ENCODE assay signal across 8 cellular contexts in genomic region chr16:27269300-27270150, GRCh38. TPM values are rescaled to one million over a fixed set of nuclear protein-coding genes. Genes with fewer than 3 reads are reported as not detected.
A peak's percentile ranks its signal among the peaks of the same experiment; 100 is the strongest.
DNase-seq lines count a peak whose midpoint lies in the region; ATAC-seq and TF ChIP-seq lines count a peak whose summit lies in the region.

No MANE protein-coding gene starts in this region.

- TF ChIP-seq POLR2A in uterus (IDR thresholded peaks at IDR 0.05), result no peak

- peaks cover 0 to 3% (median 0%) of the 10 kb centered on the region in 9 donors for H3K36me3 ChIP-seq in heart right ventricle
- no peaks in the 10 kb centered on the region for H3K36me3 ChIP-seq in uterus

- TF ChIP-seq CTCF in heart right ventricle (IDR thresholded peaks at IDR 0.05) (no peak), astrocyte of the spinal cord (IDR thresholded peaks at IDR 0.05; ENCODE audit: low read depth, low read length) (no peak), uterus (IDR thresholded peaks at IDR 0.05) (no peak)

- ATAC-seq in heart right ventricle (peak in 1 of 8 donors; percentile 3), right cardiac atrium (no peak)

- WGBS in heart right ventricle, 2 donors, result 84 to 86% methylated on average over 9 of the region's 9 CpGs
- 87% methylated on average over 9 of the region's 9 CpGs for WGBS in right cardiac atrium

- H3K27me3 ChIP-seq in heart right ventricle (no peaks in the 10 kb centered on the region), right cardiac atrium (ENCODE audit: control insufficient read depth, insufficient read depth) (no peaks in the 10 kb centered on the region), mononuclear cell (ENCODE audit: insufficient read depth, low read length) (no peaks in the 10 kb centered on the region), uterus (no peaks in the 10 kb centered on the region)

- intact Hi-C loops in heart right ventricle (cut with DNase I), result no loop called here
- intact Hi-C loops in right cardiac atrium (cut with DNase I), result loop anchor here in 1 of 4 donors (5.0 kb wide), 1 partner anchor 37 kb away; no protein-coding TSS in a partner anchor
- intact Hi-C loops in uterus (cut with DNase I; ENCODE audit: low total_unique reads), result no loop called here

- H3K9me3 ChIP-seq in heart right ventricle, result no peaks in the 10 kb centered on the region
- no peaks in the 10 kb centered on the region for H3K9me3 ChIP-seq in right cardiac atrium (ENCODE audit: control insufficient read depth, low read length)
- no peaks in the 10 kb centered on the region for H3K9me3 ChIP-seq in mononuclear cell (ENCODE audit: low read depth, low read length)
- no peaks in the 10 kb centered on the region for H3K9me3 ChIP-seq in uterus

- H3K27ac ChIP-seq in heart right ventricle (peak overlapping the region in 6 of 10 donors; percentile 68 to 95 (median 86)), right cardiac atrium (ENCODE audit: low read length) (no peak overlapping the region), uterus (peak overlapping the region in 1 of 2 donors; percentile 92)

- in situ Hi-C loops in astrocyte of the spinal cord (cut with HindIII; ENCODE audit: low sequenced_read_pairs), result no loop called here

- H3K4me3 ChIP-seq in heart right ventricle (peak overlapping the region in 9 of 10 donors; percentile 69 to 95 (median 75)), right cardiac atrium (ENCODE audit: low read length) (no peak overlapping the region), astrocyte of the spinal cord (ENCODE audit: low read depth, low read length) (peak overlapping the region; percentile 86), mononuclear cell (ENCODE audit: low read length) (peak overlapping the region; percentile 91), uterus (peak overlapping the region; percentile 69 to 96)

- H3K4me1 ChIP-seq in heart right ventricle (peaks cover 0 to 26% (median 9%) of the 10 kb centered on the region in 9 donors), right cardiac atrium (ENCODE audit: control insufficient read depth, insufficient read depth, low read length) (peaks cover 6% of the 10 kb centered on the region), mononuclear cell (ENCODE audit: insufficient read depth, low read length) (peaks cover 60% of the 10 kb centered on the region), uterus (peaks cover 0 to 4% of the 10 kb centered on the region in 2 donors)

- DNase-seq in heart right ventricle, result no peak
- DNase-seq in right cardiac atrium, result no peak
- DNase-seq in astrocyte of the spinal cord (ENCODE audit: low read depth, low spot score), result no peak
- no peak for DNase-seq in uterus
- DNase-seq in LoVo (ENCODE audit: low spot score), result no peak
- no peak for DNase-seq in H4 (ENCODE audit: low spot score)
- DNase-seq in NCI-H748 treated with DMSO at 0.1 percent for 48 hours (lab: John Stamatoyannopoulos, UW), result no peak

RNA-seq across cellular contexts. Expression of gene NSMCE1, which starts 1.0 kb away (rescaled TPM):
- total RNA-seq in heart right ventricle (10 to 100 TPM; 33.5 to 46.3 (median 38.1) TPM), right cardiac atrium (10 to 100 TPM; 27.3 to 36.8 (median 29.3) TPM), mononuclear cell (29.5 TPM), uterus (10 to 100 TPM in 3 of 4 donors, 1 to 10 TPM in 1; 3.2 to 43.6 (median 35.6) TPM)
- polyA plus RNA-seq in heart right ventricle (10 to 100 TPM; 36.1 to 57.1 TPM), right cardiac atrium (40.1 TPM)
- total RNA-seq in H4 (2014; rRNA removed; shearing (Covaris generic)), result 49.4 and 52.6 TPM in 2 replicates

RNA-seq across cellular contexts. Expression of gene IL4R, which starts 44.2 kb away (rescaled TPM):
- total RNA-seq in heart right ventricle (10 to 100 TPM in 4 of 10 donors, 1 to 10 TPM in 6; 5.0 to 28.9 (median 9.7) TPM), right cardiac atrium (10 to 100 TPM; 19.9 to 51.0 (median 25.7) TPM), mononuclear cell (103 TPM), uterus (100 to 1,000 TPM in 1 of 4 donors, 10 to 100 TPM in 2, 1 to 10 TPM in 1; 9.4 to 137 (median 45.4) TPM)
- polyA plus RNA-seq in heart right ventricle (10 to 100 TPM; 10.0 to 10.2 TPM), right cardiac atrium (12.3 TPM)
- 8.5 and 9.0 TPM in 2 replicates for total RNA-seq in H4 (2014; rRNA removed; shearing (Covaris generic))
